In genomic region chr14:106436310-106436905, GRCh38 we compare ENCODE assay signal across 7 cellular contexts.
DNase-seq lines count a peak whose midpoint lies in the region; ATAC-seq and TF ChIP-seq lines count a peak whose summit lies in the region.

No MANE protein-coding gene starts in this region.

- H3K79me1 ChIP-seq in H9 (ENCODE audit: insufficient read depth, low read depth, low read length, poor library complexity, severe bottlenecking): no peaks in the 10 kb centered on the region

- H3K27me3 ChIP-seq in H9 (ENCODE audit: insufficient read depth, low read length) (no peaks in the 10 kb centered on the region), OCI-LY1 (ENCODE audit: insufficient read depth, low read length) (no peaks in the 10 kb centered on the region), upper lobe of right lung (peaks cover 18% of the 10 kb centered on the region)

- WGBS in H9 (ENCODE audit: extremely low coverage, insufficient read length, low lambda C conversion rate): no CpG with 5 or more reads among the region's 16 CpGs

- H3K4ac ChIP-seq in H9 (ENCODE audit: low read depth, low read length): no peak overlapping the region

- no peak overlapping the region for H2BK5ac ChIP-seq in H9 (ENCODE audit: insufficient read length, low read length)

- H3K56ac ChIP-seq in H9 (ENCODE audit: insufficient read length, low read depth, low read length): no peak overlapping the region

- no peak overlapping the region for H2BK12ac ChIP-seq in H9 (ENCODE audit: insufficient read length, low read depth, low read length)

- H4K5ac ChIP-seq in H9 (ENCODE audit: insufficient read length, low read depth, low read length): no peak overlapping the region

- H3K9ac ChIP-seq in H9 (ENCODE audit: extremely low read depth, insufficient read length, low read length) (no peak overlapping the region), OCI-LY1 (ENCODE audit: low read length) (no peak overlapping the region)

- intact Hi-C loops in upper lobe of right lung (cut with DNase I): no loop called here

- H3K4me1 Mint-ChIP-seq in H9: no peaks in the 10 kb centered on the region
- no peaks in the 10 kb centered on the region for H3K4me1 Mint-ChIP-seq in activated T-cell treated with anti-CD3 and anti-CD28 coated beads, Interleukin-2, amount 50 U/mL, for 72 hours (ENCODE audit: low read depth)
- no peaks in the 10 kb centered on the region for H3K4me1 Mint-ChIP-seq in mesothelial cell of epicardium

- no peaks in the 10 kb centered on the region for H3K4me1 ChIP-seq in H9 (ENCODE audit: insufficient read depth, low read length)
- no peaks in the 10 kb centered on the region for H3K4me1 ChIP-seq in OCI-LY1 (ENCODE audit: insufficient read depth, low read length, severe bottlenecking)
- H3K4me1 ChIP-seq in upper lobe of right lung: no peaks in the 10 kb centered on the region

- ATAC-seq in activated T-cell treated with anti-CD3 and anti-CD28 coated beads, Interleukin-2, amount 50 U/mL, for 72 hours (replicated peaks in 1 of 2): peak in 1 of 2 donors; percentile 47
- ATAC-seq in upper lobe of right lung: peak; percentile 78

- no peak overlapping the region for H4K91ac ChIP-seq in H9 (ENCODE audit: insufficient read length, low read depth, low read length)

- no peaks in the 10 kb centered on the region for H3K9me2 ChIP-seq in OCI-LY1 (ENCODE audit: low read depth, low read length)

- H2AK5ac ChIP-seq in H9 (ENCODE audit: insufficient read length, low read length): no peak overlapping the region

- H4K8ac ChIP-seq in H9 (replicated peaks; ENCODE audit: insufficient read length, low read depth, low read length): no peak overlapping the region

- H4K20me1 ChIP-seq in H9 (ENCODE audit: control insufficient read depth, insufficient read depth, insufficient read length) (no peaks in the 10 kb centered on the region), OCI-LY1 (ENCODE audit: insufficient read depth, low read length) (no peaks in the 10 kb centered on the region)

- H3K14ac ChIP-seq in H9 (ENCODE audit: insufficient read depth, low read length): no peak overlapping the region

- no peak overlapping the region for H3K18ac ChIP-seq in H9 (ENCODE audit: insufficient read length, low read depth, low read length)

- H2BK15ac ChIP-seq in H9 (ENCODE audit: low read depth, low read length): no peak overlapping the region

- DNase-seq in H9: no peak
- peak; percentile 60 to 74 for DNase-seq in activated T-cell treated with anti-CD3 and anti-CD28 coated beads, Interleukin-2, amount 50 U/mL, for 72 hours
- DNase-seq in mesothelial cell of epicardium (ENCODE audit: low spot score in 2 of 2, unreplicated experiment in 2 of 2): no peak
- DNase-seq in upper lobe of right lung: peak; percentile 76
- DNase-seq in foreskin fibroblast: no peak
- no peak for DNase-seq in retina

- peaks cover 91 to 93% of the 10 kb centered on the region in 2 experiments for H3K9me3 Mint-ChIP-seq in H9
- H3K9me3 Mint-ChIP-seq in activated T-cell treated with anti-CD3 and anti-CD28 coated beads, Interleukin-2, amount 50 U/mL, for 72 hours: no peaks in the 10 kb centered on the region
- H3K9me3 Mint-ChIP-seq in mesothelial cell of epicardium: peaks cover 69% of the 10 kb centered on the region

- peaks cover 82% of the 10 kb centered on the region for H3K9me3 ChIP-seq in H9 (ENCODE audit: control insufficient read depth, low read depth, low read length)
- no peaks in the 10 kb centered on the region for H3K9me3 ChIP-seq in OCI-LY1 (ENCODE audit: low read length)
- H3K9me3 ChIP-seq in upper lobe of right lung: no peaks in the 10 kb centered on the region

- H3K36me3 ChIP-seq in OCI-LY1 (ENCODE audit: insufficient read depth, low read length) (no peaks in the 10 kb centered on the region), upper lobe of right lung (no peaks in the 10 kb centered on the region)

- peaks cover 1% of the 10 kb centered on the region for H3K27me3 Mint-ChIP-seq in H9 (ENCODE audit: low read depth)
- peaks cover 37% of the 10 kb centered on the region for H3K27me3 Mint-ChIP-seq in activated T-cell treated with anti-CD3 and anti-CD28 coated beads, Interleukin-2, amount 50 U/mL, for 72 hours (ENCODE audit: low read depth)
- H3K27me3 Mint-ChIP-seq in mesothelial cell of epicardium (ENCODE audit: low read depth): no peaks in the 10 kb centered on the region

- H3F3A ChIP-seq in OCI-LY1 (ENCODE audit: insufficient read depth, low read length): no peaks in the 10 kb centered on the region

- H3K27ac Mint-ChIP-seq in H9 (no peak overlapping the region), mesothelial cell of epicardium (no peak overlapping the region)
- no peak overlapping the region for H3K27ac Mint-ChIP-seq in activated T-cell treated with anti-CD3 and anti-CD28 coated beads, Interleukin-2, amount 50 U/mL, for 72 hours

- no peak overlapping the region for H3K4me3 Mint-ChIP-seq in H9
- no peak overlapping the region for H3K4me3 Mint-ChIP-seq in activated T-cell treated with anti-CD3 and anti-CD28 coated beads, Interleukin-2, amount 50 U/mL, for 72 hours
- H3K4me3 Mint-ChIP-seq in mesothelial cell of epicardium: no peak overlapping the region

- H2AFZ ChIP-seq in H9 (ENCODE audit: low read length) (no peak overlapping the region), OCI-LY1 (ENCODE audit: low read length) (no peak overlapping the region)

- H2BK20ac ChIP-seq in H9 (ENCODE audit: low read depth, low read length, poor library complexity, severe bottlenecking): no peak overlapping the region

- no peak overlapping the region for H3K23ac ChIP-seq in H9 (ENCODE audit: insufficient read length, low read depth, low read length)

- H3T11ph ChIP-seq in H9 (ENCODE audit: low read length): no peak overlapping the region

- H2BK120ac ChIP-seq in H9 (ENCODE audit: low read depth, low read length, poor library complexity, severe bottlenecking): no peak overlapping the region

- peak; percentile 32; the same call in 2 of the 3 replicates for TF ChIP-seq CTCF in H9 (conservative IDR thresholded peaks at IDR 0.05)
- TF ChIP-seq CTCF in OCI-LY1 (IDR thresholded peaks at IDR 0.05; ENCODE audit: low read length): peak; percentile 56
- TF ChIP-seq CTCF in mesothelial cell of epicardium (IDR thresholded peaks at IDR 0.05; ENCODE audit: unreplicated experiment): peak; percentile 49
- peak; percentile 60 for TF ChIP-seq CTCF in upper lobe of right lung (IDR thresholded peaks at IDR 0.05)
- TF ChIP-seq CTCF in foreskin fibroblast (IDR thresholded peaks at IDR 0.05; ENCODE audit: low read depth, low read length): no peak

- H3K79me2 ChIP-seq in H9 (ENCODE audit: insufficient read depth, low read length) (no peaks in the 10 kb centered on the region), OCI-LY1 (ENCODE audit: insufficient read depth, low read length) (no peaks in the 10 kb centered on the region)

- no peak overlapping the region for H3K4me3 ChIP-seq in OCI-LY1 (ENCODE audit: low read depth, low read length, poor library complexity, severe bottlenecking)
- no peak overlapping the region for H3K4me3 ChIP-seq in upper lobe of right lung
- no peak overlapping the region for H3K4me3 ChIP-seq in foreskin fibroblast (ENCODE audit: low read depth in 1 of 2, low read length in 2 of 2)

- no peak overlapping the region for H3K27ac ChIP-seq in H9 (ENCODE audit: insufficient read length, low read depth, low read length)
- no peak overlapping the region for H3K27ac ChIP-seq in OCI-LY1 (ENCODE audit: low read depth, low read length, poor library complexity, severe bottlenecking)
- H3K27ac ChIP-seq in upper lobe of right lung: no peak overlapping the region

- H3K36me3 Mint-ChIP-seq in H9 (ENCODE audit: insufficient read depth in 1 of 3, low read depth in 3 of 3) (peaks cover 10 to 53% (median 22%) of the 10 kb centered on the region in 3 experiments), mesothelial cell of epicardium (peaks cover 5% of the 10 kb centered on the region)
- H3K36me3 Mint-ChIP-seq in activated T-cell treated with anti-CD3 and anti-CD28 coated beads, Interleukin-2, amount 50 U/mL, for 72 hours (ENCODE audit: insufficient read depth in 2 of 2): no peaks in the 10 kb centered on the region

- H3K23me2 ChIP-seq in H9 (ENCODE audit: insufficient read length, low read depth, low read length, poor library complexity, severe bottlenecking): no peaks in the 10 kb centered on the region

- no peak overlapping the region for H3K4me2 ChIP-seq in H9 (ENCODE audit: insufficient read depth, insufficient read length, low read length)
- H3K4me2 ChIP-seq in OCI-LY1 (ENCODE audit: low read length): no peak overlapping the region

Comparison
In these comparisons a context has a peak if more than half of its experiments do, and no peak if none do; other contexts are left out.
1. DNase-seq: peak in activated T-cell treated with anti-CD3 and anti-CD28 coated beads, Interleukin-2, amount 50 U/mL, for 72 hours (2 of 2) and upper lobe of right lung (single experiment); none in H9 (single experiment), mesothelial cell of epicardium (0 of 2), foreskin fibroblast (0 of 2) and retina (single experiment).